Comparison of ENCODE assay signal across 2 cellular contexts in genomic region chr13:30299746-30300145, GRCh38.
TF ChIP-seq lines count a peak whose summit lies in the region.

No MANE protein-coding gene starts in this region.

TF ChIP-seq in GM12891, 5 proteins besides CTCF, POLR2A, EP300 and RAD21 (continued from another document):
- TF ChIP-seq SPI1 (IDR thresholded peaks at IDR 0.05; ENCODE audit: low read depth, low read length) = no peak
- TF ChIP-seq POU2F2 (IDR thresholded peaks at IDR 0.05; ENCODE audit: low read depth, low read length) = no peak
TF ChIP-seq in GM12891: peak in this region for 0.

TF ChIP-seq in GM12878, 131 proteins besides CTCF, POLR2A, EP300 and RAD21 (continued from another document):
- no peak for TF ChIP-seq PKNOX1 (IDR thresholded peaks at IDR 0.05)
- no peak for TF ChIP-seq HDAC6 (IDR thresholded peaks at IDR 0.05; ENCODE audit: unreplicated experiment)
- no peak for TF ChIP-seq ZNF24 (IDR thresholded peaks at IDR 0.05)
- no peak for TF ChIP-seq CBX5 (IDR thresholded peaks at IDR 0.05; ENCODE audit: low read depth)
- no peak for TF ChIP-seq BCLAF1 (IDR thresholded peaks at IDR 0.05)
- TF ChIP-seq ETV6 (conservative IDR thresholded peaks at IDR 0.05 in 1 of 2, IDR thresholded peaks at IDR 0.05 in 1 of 2; ENCODE audit: borderline replicate concordance in 1 of 2, low read depth in 1 of 2) = no peak
- TF ChIP-seq REST (IDR thresholded peaks at IDR 0.05; ENCODE audit: low read depth, low read length) = no peak
- no peak for TF ChIP-seq KDM1A (IDR thresholded peaks at IDR 0.05; ENCODE audit: borderline replicate concordance)
- TF ChIP-seq IKZF1 (conservative IDR thresholded peaks at IDR 0.05) = no peak
- no peak for TF ChIP-seq BRCA1 (IDR thresholded peaks at IDR 0.05; ENCODE audit: low read depth, low read length)
- no peak for TF ChIP-seq CHD4 (IDR thresholded peaks at IDR 0.05)
